9 cellular contexts compared by ENCODE assay signal in genomic region chr10:45373783-45374450, GRCh38. TPM values are rescaled to one million over a fixed set of nuclear protein-coding genes. Genes with fewer than 3 reads are reported as not detected.
DNase-seq lines count a peak whose midpoint lies in the region; ATAC-seq and TF ChIP-seq lines count a peak whose summit lies in the region.
"Had no signal": no experiment of that assay in that cellular context is flagged by ENCODE, and none has a peak within 500 bp of the region (broad histone marks: within the 10 kb centered on the region; RNA-seq: fewer than 3 reads in every experiment).

TSS of gene ALOX5 (plus strand) at chr10:45374216. CDS start at chr10:45374280, 64 bp downstream.

- H3K36me3 ChIP-seq in psoas muscle (ENCODE audit: insufficient read depth in 1 of 2, low read depth in 1 of 2), result no peaks in the 10 kb centered on the region

- peaks cover 8% of the 10 kb centered on the region for H3K4me1 ChIP-seq in psoas muscle

- peaks cover 0 to 79% (median 9%) of the 10 kb centered on the region in 3 donors for H3K27me3 ChIP-seq in psoas muscle (ENCODE audit: insufficient read depth in 3 of 3, low read length in 2 of 3)

- intact Hi-C loops in left cardiac atrium (cut with DNase I) (no loop called here), psoas muscle (cut with DNase I) (no loop called here)

- ATAC-seq in GM18870 (IDR thresholded peaks at IDR 0.05; ENCODE audit: unreplicated experiment) (peak; percentile 41), HG03039 (IDR thresholded peaks at IDR 0.05; ENCODE audit: unreplicated experiment) (peak; percentile 42), left cardiac atrium (peak; percentile 81 to 92), psoas muscle (peak; percentile 28 to 63 (median 45))

- H3K9me3 ChIP-seq in psoas muscle, result no peaks in the 10 kb centered on the region

- TF ChIP-seq CTCF in psoas muscle (IDR thresholded peaks at IDR 0.05), result no peak

- peak within 1 kb of the TSS; percentile 58 for H3K4me3 ChIP-seq in psoas muscle

- WGBS in psoas muscle, 3 donors, result 0 to 1% (median 1%) methylated on average over 26 to 60 of the region's 60 CpGs

- no peak within 1 kb of the TSS for H3K27ac ChIP-seq in psoas muscle

- DNase-seq in AG20443 (ENCODE audit: low spot score) (peak; percentile 34), NCI-H345 treated with DMSO at 0.1 percent for 48 hours (lab: John Stamatoyannopoulos, UW; ENCODE audit: unreplicated experiment) (peak; percentile 21), left cardiac atrium (peak; percentile 79), psoas muscle (peak; percentile 66 to 74), UCSD-AML1 (lab: John Stamatoyannopoulos, UW; ENCODE audit: unreplicated experiment) (no peak)
- DNase-seq in activated effector memory CD4-positive, alpha-beta T cell treated with Interleukin-2 at 50 U/mL for 16 hours, result peak; percentile 41

RNA-seq across cellular contexts. Expression of gene ALOX5, which starts in this region (rescaled TPM):
- total RNA-seq in left cardiac atrium (10 to 100 TPM; 11.9 to 13.8 TPM), psoas muscle (1 to 10 TPM; 1.6 to 3.1 (median 2.4) TPM)
- 1 to 10 TPM; 1.8 to 2.9 (median 2.0) TPM for polyA plus RNA-seq in psoas muscle
- total RNA-seq: lung microvascular endothelial cell had no signal
